8 cellular contexts compared by ENCODE assay signal in the genomic region with DNA sequence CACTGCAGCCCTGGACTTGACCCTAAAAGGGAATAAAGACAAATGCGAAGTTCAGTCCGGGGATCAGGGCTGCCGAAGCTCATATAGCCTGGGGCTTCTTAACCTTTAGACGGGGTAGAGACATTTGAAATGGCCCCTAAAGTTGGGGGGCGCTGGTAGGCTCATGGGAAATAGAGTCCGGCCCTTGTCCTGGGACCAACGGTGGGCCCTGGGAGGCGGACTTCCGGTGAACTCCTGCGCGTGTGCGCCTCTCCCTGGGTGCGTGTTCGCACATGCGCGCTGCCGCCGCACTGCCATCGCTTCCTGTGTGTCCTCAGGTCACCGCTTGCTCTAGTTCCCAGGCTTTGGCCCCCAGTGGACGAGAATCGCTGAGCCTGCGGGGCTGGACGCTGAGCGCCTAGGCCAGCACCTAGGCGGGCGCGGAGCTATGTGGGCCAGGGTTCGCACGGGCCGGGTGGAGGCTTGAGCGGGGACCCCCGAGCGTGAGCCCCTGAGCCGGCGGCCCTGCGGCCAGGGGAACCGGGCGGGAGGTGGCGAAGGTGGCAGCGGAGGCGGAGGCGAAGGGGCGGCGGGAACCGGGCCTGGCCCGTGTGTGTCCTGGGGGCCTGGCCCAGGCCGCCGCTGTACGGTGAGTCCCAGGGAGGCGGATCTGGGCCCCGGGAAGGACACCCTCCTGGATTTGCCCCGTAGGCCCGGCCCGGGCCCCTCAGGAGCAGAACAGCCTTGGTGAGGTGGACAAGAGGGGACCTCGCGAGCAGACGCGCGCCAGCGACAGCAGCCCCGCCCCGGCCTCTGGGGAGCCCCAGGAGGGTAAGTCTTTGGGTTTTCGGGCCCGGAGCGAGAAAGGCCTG. TPM values are rescaled to one million over a fixed set of nuclear protein-coding genes. Genes with fewer than 3 reads are reported as not detected.
DNase-seq lines count a peak whose midpoint lies in the region; ATAC-seq and TF ChIP-seq lines count a peak whose summit lies in the region.

No MANE protein-coding gene starts in this region.

- peak overlapping the region; percentile 82 for H3K27ac ChIP-seq in IMR-90 (ENCODE audit: insufficient read depth, low read length)
- H3K27ac ChIP-seq in PC-9: peak overlapping the region; percentile 61
- peak overlapping the region; percentile 86 to 94 (median 92) for H3K27ac ChIP-seq in esophagus squamous epithelium

- peak overlapping the region; percentile 94 to 99 for H4K8ac ChIP-seq in IMR-90 (ENCODE audit: low read depth in 2 of 2, low read length in 2 of 2)

- H3K9me3 ChIP-seq in IMR-90 (ENCODE audit: control insufficient read depth, insufficient read depth, low read length): no peaks in the 10 kb centered on the region
- no peaks in the 10 kb centered on the region; the same call in 1 of the 2 replicates for H3K9me3 ChIP-seq in PC-9 (ENCODE audit: insufficient read depth, low read depth)
- H3K9me3 ChIP-seq in esophagus squamous epithelium: no peaks in the 10 kb centered on the region

- H4K20me1 ChIP-seq in IMR-90 (ENCODE audit: insufficient read depth, low read length) (peaks cover 3% of the 10 kb centered on the region), PC-9 (ENCODE audit: insufficient read depth) (0 out of 2 replicates have a peak, but pooled peaks cover 6% of the 10 kb centered on the region)

- TF ChIP-seq POLR2A in IMR-90 (IDR thresholded peaks at IDR 0.05; ENCODE audit: low read depth, low read length) (peak; percentile 70; the same call in 1 of the 2 replicates), esophagus squamous epithelium (IDR thresholded peaks at IDR 0.05) (peak in 1 of 4 donors; percentile 60)

- no peak for TF ChIP-seq RAD21 in IMR-90 (IDR thresholded peaks at IDR 0.05; ENCODE audit: low read length)

- DNase-seq in DMS153 (lab: John Stamatoyannopoulos, UW) (peak; percentile 87), IMR-90 (peak; percentile 90), PC-9 (peak; percentile 83 to 90), esophagus squamous epithelium (lab: John Stamatoyannopoulos, UW) (peak; percentile 55), myocyte (ENCODE audit: low read depth) (peak; percentile 97)
- DNase-seq in activated T-cell treated with anti-CD3 and anti-CD28 coated beads, Interleukin-2, amount 50 U/mL, for 48 hours: peak; percentile 90
- DNase-seq in stimulated activated CD8-positive, alpha-beta memory T cell treated with anti-CD3 and anti-CD28 coated beads, Interleukin-7, amount 100 ng/mL, for 4 hours (ENCODE audit: low read depth in 2 of 2): peak; percentile 66 to 79

- TF ChIP-seq CTCF in IMR-90 (conservative IDR thresholded peaks at IDR 0.05; ENCODE audit: low read depth, low read length): no peak
- peak; percentile 17; the same call in 1 of the 2 replicates for TF ChIP-seq CTCF in PC-9 (conservative IDR thresholded peaks at IDR 0.05)
- TF ChIP-seq CTCF in esophagus squamous epithelium (IDR thresholded peaks at IDR 0.05): peak in 2 of 6 experiments; percentile 14 to 27

- POLR2A ChIA-PET in IMR-90 (lab: Charles Lee; ENCODE audit: unreplicated experiment): no interaction called here
- POLR2A ChIA-PET in PC-9 (lab: Charles Lee; ENCODE audit: unreplicated experiment): no interaction called here

- ATAC-seq in GM21529 (IDR thresholded peaks at IDR 0.05; ENCODE audit: unreplicated experiment): peak; percentile 88
- peak; percentile 98 for ATAC-seq in IMR-90 (ENCODE audit: low read depth)

- no peak overlapping the region; the same call in 1 of the 2 replicates for H2AK5ac ChIP-seq in IMR-90 (ENCODE audit: low read depth, low read length)

- peak overlapping the region; percentile 4; the same call in 1 of the 2 replicates for H3K18ac ChIP-seq in IMR-90 (ENCODE audit: low read depth, low read length)

- 1% methylated on average over 30 of the region's 66 CpGs; no CpG with 5 or more reads in 1 of the 2 experiments for WGBS in IMR-90 (ENCODE audit: extremely low coverage in 2 of 2, insufficient read length in 1 of 2), 2 experiments
- WGBS in esophagus squamous epithelium, 2 donors: 0 to 13% methylated on average over 3 to 9 of the region's 66 CpGs

- H2BK15ac ChIP-seq in IMR-90 (ENCODE audit: low read depth, low read length): no peak overlapping the region

- CTCF ChIA-PET in IMR-90 (lab: Yijun Ruan, JAX): no interaction called here
- CTCF ChIA-PET in PC-9 (lab: Charles Lee): no interaction called here

- intact Hi-C loops in IMR-90 (cut with micrococcal nuclease) (loop anchor here (1.0 kb wide), 1 partner anchor 22 kb away; no protein-coding TSS in a partner anchor), PC-9 (cut with micrococcal nuclease; ENCODE audit: unreplicated experiment) (loop anchor here (10.0 kb wide), 1 partner anchor 215 kb away; no protein-coding TSS in a partner anchor), esophagus squamous epithelium (cut with DNase I) (no loop called here)

- 0 out of 2 replicates have a peak overlapping the region, but pooled peaks have one; percentile 11 for H2BK120ac ChIP-seq in IMR-90 (ENCODE audit: low read depth, low read length)

- BruUV-seq in IMR-90 (replicated peaks; lab: Mats Ljungman, UMichigan) (no TSS peak), PC-9 (replicated peaks; lab: Mats Ljungman, UMichigan) (no TSS peak)

- H3K9me1 ChIP-seq in IMR-90 (ENCODE audit: insufficient read depth, low read length): no peaks in the 10 kb centered on the region

- dilution Hi-C loops in IMR-90 (cut with HindIII; ENCODE audit: low sequenced_read_pairs, unreplicated experiment): no loop called here

- H3K4me3 ChIP-seq in IMR-90 (ENCODE audit: insufficient read depth, low read depth, low read length): peak overlapping the region; percentile 82
- H3K4me3 ChIP-seq in PC-9: peak overlapping the region; percentile 88
- peak overlapping the region; percentile 87 to 95 (median 92) for H3K4me3 ChIP-seq in esophagus squamous epithelium

- no peaks in the 10 kb centered on the region for H3F3A ChIP-seq in PC-9 (ENCODE audit: insufficient read depth, low read depth)

- H3K36me3 ChIP-seq in IMR-90 (ENCODE audit: control insufficient read depth, insufficient read depth, low read length) (peaks cover 8% of the 10 kb centered on the region), PC-9 (ENCODE audit: low read depth) (peaks cover 20% of the 10 kb centered on the region), esophagus squamous epithelium (peaks cover 0 to 29% (median 5%) of the 10 kb centered on the region in 3 donors)

- H2AK9ac ChIP-seq in IMR-90 (replicated peaks; ENCODE audit: low read depth, low read length, poor library complexity): peak overlapping the region; percentile 95

- peaks cover 23% of the 10 kb centered on the region for H3K79me2 ChIP-seq in PC-9 (ENCODE audit: low read depth)

- H3K9ac ChIP-seq in IMR-90 (ENCODE audit: low read depth, low read length): peak overlapping the region; percentile 77

- H3K79me1 ChIP-seq in IMR-90 (ENCODE audit: low read depth in 1 of 2, low read length in 2 of 2): peaks cover 0 to 16% of the 10 kb centered on the region in 2 experiments; a peak in 1 of 4 replicates

- peak overlapping the region; percentile 79 for H2BK5ac ChIP-seq in IMR-90 (ENCODE audit: low read depth, low read length, poor library complexity, severe bottlenecking)

- H3K23ac ChIP-seq in IMR-90 (ENCODE audit: low read depth, low read length): peak overlapping the region; percentile 82; the same call in 1 of the 2 replicates

- H3K27me3 ChIP-seq in IMR-90 (ENCODE audit: control insufficient read depth, insufficient read depth, low read length): no peaks in the 10 kb centered on the region
- H3K27me3 ChIP-seq in PC-9 (ENCODE audit: insufficient read depth, low read depth): no peaks in the 10 kb centered on the region
- no peaks in the 10 kb centered on the region for H3K27me3 ChIP-seq in esophagus squamous epithelium

- no peaks in the 10 kb centered on the region for H3K9me2 ChIP-seq in PC-9 (ENCODE audit: insufficient read depth)

- H2BK20ac ChIP-seq in IMR-90 (ENCODE audit: low read depth, low read length): no peak overlapping the region

- peak overlapping the region; percentile 90 for H2AFZ ChIP-seq in IMR-90 (replicated peaks; ENCODE audit: low read length, poor library complexity)
- H2AFZ ChIP-seq in PC-9: peak overlapping the region; percentile 88

- H4K5ac ChIP-seq in IMR-90 (ENCODE audit: low read depth, low read length): peak overlapping the region; percentile 93

- 0 out of 2 replicates have a peak overlapping the region, but pooled peaks have one; percentile 16 for H3K56ac ChIP-seq in IMR-90 (ENCODE audit: extremely low read depth, insufficient read depth, low read length)

- H3K14ac ChIP-seq in IMR-90 (replicated peaks; ENCODE audit: low read depth, low read length): peak overlapping the region; percentile 90

- peak overlapping the region; percentile 66 for H4K91ac ChIP-seq in IMR-90 (ENCODE audit: insufficient read depth, low read depth, low read length)

- H3K4me1 ChIP-seq in IMR-90 (ENCODE audit: control insufficient read depth, insufficient read depth, low read length) (peaks cover 2% of the 10 kb centered on the region), PC-9 (replicated peaks; ENCODE audit: insufficient read depth) (peaks cover 5% of the 10 kb centered on the region), esophagus squamous epithelium (peaks cover 4 to 40% (median 9%) of the 10 kb centered on the region in 3 donors)

- in situ Hi-C loops in IMR-90 (cut with MboI; ENCODE audit: low sequenced_read_pairs): no loop called here

- H3K4me2 ChIP-seq in IMR-90 (ENCODE audit: low read depth, low read length) (peak overlapping the region; percentile 91), PC-9 (peak overlapping the region; percentile 80)

- peak overlapping the region; percentile 80 for H3K4ac ChIP-seq in IMR-90 (ENCODE audit: low read depth, low read length)

TF ChIP-seq in IMR-90, 13 proteins besides CTCF, POLR2A, EP300 and RAD21 (continues in another document):
- TF ChIP-seq MAFK (IDR thresholded peaks at IDR 0.05; ENCODE audit: low read depth, low read length): no peak
- no peak for TF ChIP-seq CEBPB (IDR thresholded peaks at IDR 0.05; ENCODE audit: low read depth, low read length)
- peak; percentile 81; the same call in 1 of the 2 replicates for TF ChIP-seq MAZ (IDR thresholded peaks at IDR 0.05; ENCODE audit: borderline replicate concordance, low read depth, low read length)
- no peak for TF ChIP-seq BHLHE40 (IDR thresholded peaks at IDR 0.05; ENCODE audit: low read depth, low read length)

RNA-seq across cellular contexts. Expression of gene ZNF12, which starts 23.0 kb away (rescaled TPM):
- 20.8 and 22.8 TPM in 2 replicates for total RNA-seq in IMR-90 (2012; rRNA removed)
- polyA plus RNA-seq in IMR-90 (2012; rRNA removed): 5.4 and 8.2 TPM in 2 replicates
- 1.3 and 1.5 TPM in 2 replicates for polyA plus RNA-seq in IMR-90 (2012; cell fraction: cytosol; rRNA removed)
- polyA plus RNA-seq in IMR-90 (2012; cell fraction: nucleus; rRNA removed; ENCODE audit: low replicate concordance): 7.8 and 34.0 TPM in 2 replicates
- total RNA-seq in PC-9 (2021): 25.2 and 37.5 TPM in 2 replicates
- total RNA-seq in esophagus squamous epithelium: 10 to 100 TPM in 3 of 4 donors, 1 to 10 TPM in 1; 8.6 to 22.3 (median 11.3) TPM
- 21.7 and 26.5 TPM in 2 replicates for total RNA-seq in myocyte
- polyA plus RNA-seq in myocyte (2012): 9.0 TPM

RNA-seq across cellular contexts. Expression of gene RSPH10B2, which starts 24.2 kb away (rescaled TPM):
- total RNA-seq in IMR-90 (2012; rRNA removed) (not detected in 2 replicates), PC-9 (2021) (0.76 and 2.0 TPM in 2 replicates), esophagus squamous epithelium (not detected), myocyte (0.29 and 0.31 TPM in 2 replicates)
- not detected in 2 replicates for polyA plus RNA-seq in IMR-90 (2012; rRNA removed)
- polyA plus RNA-seq in IMR-90 (2012; cell fraction: cytosol; rRNA removed): not detected in 2 replicates
- polyA plus RNA-seq in IMR-90 (2012; cell fraction: nucleus; rRNA removed; ENCODE audit: low replicate concordance): 0.05 TPM in 1 of 2 replicates, not detected in the other
- polyA plus RNA-seq in myocyte (2012): not detected

Comparison
In these comparisons a context has a peak if more than half of its experiments do, and no peak if none do; other contexts are left out.
1. Peak in every context shown above with its lines: DNase-seq, ATAC-seq, H3K4me3 ChIP-seq and H3K27ac ChIP-seq.